In the genomic region with DNA sequence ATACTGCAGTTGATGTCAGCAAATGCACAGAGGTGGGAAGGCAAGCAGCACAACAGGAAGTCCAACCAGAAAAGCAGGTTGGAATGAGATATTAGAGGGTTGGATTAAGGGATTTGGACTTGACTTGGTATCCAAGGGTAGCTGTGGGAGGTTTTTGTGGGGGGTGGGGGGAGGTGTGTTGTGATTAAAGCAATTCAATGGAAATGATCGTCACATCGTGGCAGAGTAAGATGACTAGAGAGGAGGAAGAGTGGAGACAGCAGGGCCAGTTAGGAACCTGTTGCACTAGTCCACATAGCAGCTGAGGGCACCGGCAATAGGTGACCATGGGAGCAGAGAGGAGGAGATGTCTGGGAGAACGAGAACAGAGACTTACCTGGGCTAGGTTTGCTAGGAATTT, we compare ENCODE assay signal across 26 cellular contexts. TPM values are rescaled to one million over a fixed set of nuclear protein-coding genes. Genes with fewer than 3 reads are reported as not detected.
DNase-seq lines count a peak whose midpoint lies in the region; ATAC-seq, FAIRE-seq and TF ChIP-seq lines count a peak whose summit lies in the region.
"Had no signal": no experiment of that assay in that cellular context is flagged by ENCODE, and none has a peak within 500 bp of the region (broad histone marks: within the 10 kb centered on the region; RNA-seq: fewer than 3 reads in every experiment).

No MANE protein-coding gene starts in this region.

- TF ChIP-seq CTCF in HCT116 (IDR thresholded peaks at IDR 0.05 in 2 of 3, conservative IDR thresholded peaks at IDR 0.05 in 1 of 3; ENCODE audit: borderline replicate concordance in 1 of 3, insufficient read depth in 1 of 3, low read depth in 2 of 3, low read length in 2 of 3) (no peak), Panc1 (IDR thresholded peaks at IDR 0.05) (no peak), keratinocyte (optimal IDR thresholded peaks at IDR 0.05 in 1 of 3, IDR thresholded peaks at IDR 0.05 in 1 of 3, conservative IDR thresholded peaks at IDR 0.05 in 1 of 3; ENCODE audit: extremely low read depth in 1 of 3, insufficient read depth in 2 of 3, low read length in 3 of 3) (no peak), GM10266 (IDR thresholded peaks at IDR 0.05; ENCODE audit: control insufficient read depth, insufficient read depth, low read depth, missing control alignments) (no peak)

- H3K4me3 ChIP-seq in HCT116 (replicated peaks in 1 of 2; ENCODE audit: low read depth in 1 of 2, low read length in 2 of 2) = no peak overlapping the region
- H3K4me3 ChIP-seq in Panc1 (ENCODE audit: low read depth in 2 of 2, low read length in 2 of 2) = no peak overlapping the region
- H3K4me3 ChIP-seq in keratinocyte (ENCODE audit: control insufficient read depth in 2 of 3, extremely low read depth in 1 of 3, insufficient read depth in 2 of 3, low read depth in 1 of 3, low read length in 3 of 3) = no peak overlapping the region
- H3K4me3 ChIP-seq: SK-N-MC had no signal

- no peak for ATAC-seq in HCT116
- ATAC-seq in Panc1 = no peak
- ATAC-seq: left colon; stimulated activated effector memory CD8-positive, alpha-beta T cell treated with anti-CD3 and anti-CD28 coated beads, Interleukin-12 subunit alpha, Interleukin-12 subunit beta, amount 100 ng/mL, for 72 hours had no signal

- H3K79me2 ChIP-seq in HCT116 (ENCODE audit: insufficient read depth, low read length) (peaks cover 6% of the 10 kb centered on the region), keratinocyte (ENCODE audit: control insufficient read depth, insufficient read depth, low read length) (peaks cover 43% of the 10 kb centered on the region)

- H3K36me3 ChIP-seq in HCT116 (ENCODE audit: control insufficient read depth in 1 of 2, insufficient read depth in 2 of 2, low read length in 2 of 2) (no peaks in the 10 kb centered on the region), Panc1 (ENCODE audit: control insufficient read depth, insufficient read depth, low read length) (no peaks in the 10 kb centered on the region), keratinocyte (ENCODE audit: control insufficient read depth in 2 of 2, extremely low read depth in 1 of 2, insufficient read depth in 2 of 2, low read length in 2 of 2) (no peaks in the 10 kb centered on the region)

- H3K9ac ChIP-seq in HCT116 (ENCODE audit: low read length) = no peak overlapping the region
- no peak overlapping the region for H3K9ac ChIP-seq in keratinocyte (ENCODE audit: control insufficient read depth, extremely low read depth, insufficient read depth, low read length)

- H3K9me3 ChIP-seq in HCT116 (ENCODE audit: control insufficient read depth in 1 of 2, insufficient read depth in 1 of 2, low read depth in 1 of 2, low read length in 2 of 2) (no peaks in the 10 kb centered on the region), Panc1 (ENCODE audit: control insufficient read depth, insufficient read depth, low read depth, low read length) (no peaks in the 10 kb centered on the region), keratinocyte (ENCODE audit: control insufficient read depth, low read depth, low read length) (no peaks in the 10 kb centered on the region)

- no peaks in the 10 kb centered on the region for H3K9me2 ChIP-seq in HCT116 (ENCODE audit: insufficient read depth)

- no peak overlapping the region for H3K4me2 ChIP-seq in HCT116 (ENCODE audit: low read length)
- H3K4me2 ChIP-seq in keratinocyte (ENCODE audit: control insufficient read depth, extremely low read depth, insufficient read depth, low read depth, low read length) = peak overlapping the region; percentile 89

- H2AFZ ChIP-seq in HCT116 (ENCODE audit: low read depth, low read length, poor library complexity, severe bottlenecking) (no peak overlapping the region), keratinocyte (ENCODE audit: control insufficient read depth, low read length) (no peak overlapping the region)

- in situ Hi-C loops in Panc1 (cut with HindIII; ENCODE audit: low pct_unique_long_range_greater_than_20kb, low sequenced_read_pairs) = no loop called here

- no peaks in the 10 kb centered on the region for H3K27me3 ChIP-seq in HCT116 (ENCODE audit: insufficient read depth, low read length)
- H3K27me3 ChIP-seq in Panc1 (ENCODE audit: control insufficient read depth, insufficient read depth, low read length) = no peaks in the 10 kb centered on the region
- no peaks in the 10 kb centered on the region for H3K27me3 ChIP-seq in keratinocyte (ENCODE audit: control insufficient read depth, extremely low read depth, insufficient read depth, low read length)

- no peak overlapping the region for H3K27ac ChIP-seq in HCT116 (ENCODE audit: low read depth, low read length)
- no peak overlapping the region for H3K27ac ChIP-seq in Panc1 (ENCODE audit: low read length)
- H3K27ac ChIP-seq in keratinocyte (ENCODE audit: control insufficient read depth, insufficient read depth, low read length) = no peak overlapping the region
- H3K27ac ChIP-seq: 22Rv1, SK-N-MC had no signal

- intact Hi-C loops in HCT116 (cut with micrococcal nuclease) = no loop called here
- intact Hi-C loops in Panc1 (cut with micrococcal nuclease; ENCODE audit: unreplicated experiment) = no loop called here

- RAD21 ChIA-PET in HCT116 (lab: Charles Lee; ENCODE audit: low non-redundant PET in 1 of 2, low total read pairs in 2 of 2, uncharacterized antibody in 2 of 2, unreplicated experiment in 2 of 2) = no interaction called here

- no peaks in the 10 kb centered on the region for H3K9me1 ChIP-seq in keratinocyte (ENCODE audit: control insufficient read depth, extremely low read depth, insufficient read depth, low read length)

- BruUV-seq in HCT116 (replicated peaks; lab: Mats Ljungman, UMichigan) (TSS peak; percentile 43), Panc1 (replicated peaks; lab: Mats Ljungman, UMichigan) (TSS peak; percentile 72)

- POLR2A ChIA-PET in HCT116 (lab: Charles Lee) = no interaction called here
- POLR2A ChIA-PET in Panc1 (lab: Charles Lee) = no interaction called here

- H3K4me1 ChIP-seq in HCT116 (ENCODE audit: control insufficient read depth in 1 of 2, insufficient read depth in 2 of 2, low read length in 2 of 2) (peaks cover 5 to 23% of the 10 kb centered on the region in 2 experiments; a peak in 3 of 4 replicates), Panc1 (ENCODE audit: control insufficient read depth, insufficient read depth, low read length) (peaks cover 14% of the 10 kb centered on the region), keratinocyte (ENCODE audit: control insufficient read depth, extremely low read depth, insufficient read depth, low read length) (peaks cover 18% of the 10 kb centered on the region)

- no peak for TF ChIP-seq POLR2A in HCT116 (IDR thresholded peaks at IDR 0.05; ENCODE audit: borderline replicate concordance, extremely low read depth, insufficient read depth, insufficient read length)

- FAIRE-seq in keratinocyte (lab: Jason Lieb, UNC) = no peak
- FAIRE-seq: endothelial cell of umbilical vein, GM12891, TTC549 had no signal

- dilution Hi-C loops in keratinocyte (cut with MboI; ENCODE audit: extremely low pct_ligation_motif_present, low sequenced_read_pairs) = no loop called here

- CTCF ChIA-PET in HCT116 (lab: Charles Lee) = no interaction called here
- CTCF ChIA-PET in Panc1 (lab: Charles Lee) = no interaction called here

- H4K20me1 ChIP-seq in HCT116 (ENCODE audit: insufficient read depth) (no peaks in the 10 kb centered on the region), keratinocyte (ENCODE audit: control insufficient read depth, extremely low read depth, insufficient read depth, low read length) (no peaks in the 10 kb centered on the region)

- DNase-seq in NCI-H82 (lab: John Stamatoyannopoulos, UW) = peak; percentile 15
- DNase-seq in NCI-H82 treated with DMSO at 0.1 percent for 48 hours (lab: John Stamatoyannopoulos, UW; ENCODE audit: unreplicated experiment) = no peak
- DNase-seq in HCT116 (ENCODE audit: low read depth, low spot score) = no peak
- no peak for DNase-seq in Panc1 (ENCODE audit: low read depth, low spot score)
- DNase-seq in keratinocyte (ENCODE audit: low read depth, low spot score) = no peak
- DNase-seq in GM10266 (ENCODE audit: extremely low spot score) = no peak
- DNase-seq in DMS 273 (lab: John Stamatoyannopoulos, UW; ENCODE audit: unreplicated experiment) = no peak
- no peak for DNase-seq in DMS 273 treated with DMSO at 0.1 percent for 48 hours (lab: John Stamatoyannopoulos, UW)
- DNase-seq: activated CD4-positive, alpha-beta T cell treated with anti-CD3 and anti-CD28 coated beads, Interleukin-2, amount 50 U/mL, for 4 hours; activated naive CD4-positive, alpha-beta T cell treated with anti-CD3 and anti-CD28 coated beads, Interleukin-2, amount 10 ng/mL, durations not matched to agents 7 days and 5 days; amniotic stem cell; HCEC 1CT; immature natural killer cell; left colon; mammary epithelial cell; NCI-H146; NCI-H345; NCI-H748 treated with DMSO at 0.1 percent for 48 hours; substantia nigra; T-helper 1 cell had no signal

- no peak for TF ChIP-seq RAD21 in HCT116 (IDR thresholded peaks at IDR 0.05; ENCODE audit: low read depth)

TF ChIP-seq in HCT116, 20 proteins besides CTCF, POLR2A, EP300 and RAD21 (continues in another document):
- TF ChIP-seq ELF1 (IDR thresholded peaks at IDR 0.05; ENCODE audit: borderline replicate concordance, low read depth) (no peak), ZFX (IDR thresholded peaks at IDR 0.05) (no peak), ZNF274 (IDR thresholded peaks at IDR 0.05; ENCODE audit: low read depth, low read length) (no peak)

RNA-seq across cellular contexts. Expression of gene SLC25A43, which starts 2.4 kb away (rescaled TPM):
- 14.1 TPM for total RNA-seq in HCT116 (2021; ENCODE audit: unreplicated experiment)
- 10.5 and 13.9 TPM in 2 replicates for polyA plus RNA-seq in HCT116 (2012)
- total RNA-seq in Panc1 (2021; ENCODE audit: unreplicated experiment) = 35.5 TPM
- 39.1 TPM for polyA plus RNA-seq in Panc1 (2012; ENCODE audit: insufficient read length)
- polyA plus RNA-seq in keratinocyte = 10.3 to 29.5 TPM (median 23.0 TPM) in 3 replicates
- polyA plus RNA-seq in keratinocyte (2011; ENCODE audit: low read depth) = 2.4 TPM
- polyA plus RNA-seq in keratinocyte (2011; cell fraction: cytosol; rRNA removed) = 16.9 and 26.4 TPM in 2 replicates
- polyA plus RNA-seq in keratinocyte (2011; cell fraction: nucleus; rRNA removed) = 18.0 and 19.4 TPM in 2 replicates
- 10.5 and 18.9 TPM in 2 replicates for polyA plus RNA-seq in keratinocyte (2012; ENCODE audit: low replicate concordance)
- polyA minus RNA-seq in keratinocyte = 7.0 to 23.7 TPM (median 10.2 TPM) in 3 replicates
- 10.0 TPM for polyA minus RNA-seq in keratinocyte (2011; cell fraction: cytosol; rRNA and poly(A)+ RNA removed)
- 5.7 and 7.1 TPM in 2 replicates for polyA minus RNA-seq in keratinocyte (2011; cell fraction: nucleus; rRNA and poly(A)+ RNA removed)
